11 cellular contexts compared by ENCODE assay signal in genomic region chr10:128854965-128855364, GRCh38.
DNase-seq lines count a peak whose midpoint lies in the region; ATAC-seq and TF ChIP-seq lines count a peak whose summit lies in the region.
"Had no signal": no experiment of that assay in that cellular context is flagged by ENCODE, and none has a peak within 500 bp of the region (broad histone marks: within the 10 kb centered on the region; RNA-seq: fewer than 3 reads in every experiment).

No MANE protein-coding gene starts in this region.

- no peak overlapping the region for H4K8ac ChIP-seq in trophoblast cell (ENCODE audit: low read depth, low read length)

- no peak overlapping the region for H4K12ac ChIP-seq in trophoblast cell (ENCODE audit: low read depth, low read length)

- intact Hi-C loops in upper lobe of right lung (cut with DNase I), result no loop called here

- H2AFZ ChIP-seq in trophoblast cell (ENCODE audit: insufficient read depth, low read length, poor library complexity), result no peak overlapping the region

- H3K27ac ChIP-seq in gastroesophageal sphincter (peak overlapping the region in 3 of 4 donors; percentile 48 to 64 (median 52)), upper lobe of right lung (no peak overlapping the region), trophoblast cell (ENCODE audit: low read depth, low read length) (no peak overlapping the region)
- H3K27ac ChIP-seq: 22Rv1 had no signal

- no peaks in the 10 kb centered on the region for H3K79me1 ChIP-seq in trophoblast cell (ENCODE audit: low read length)

- peak; percentile 35 for DNase-seq in DMS 273 (lab: John Stamatoyannopoulos, UW; ENCODE audit: unreplicated experiment)
- no peak for DNase-seq in DMS 273 treated with DMSO at 0.1 percent for 48 hours (lab: John Stamatoyannopoulos, UW)
- DNase-seq in mucosa of gallbladder (ENCODE audit: low spot score), result peak; percentile 87
- peak; percentile 86 for DNase-seq in upper lobe of right lung
- DNase-seq in trophoblast cell, result no peak
- DNase-seq in foreskin melanocyte, result no peak
- no peak for DNase-seq in stimulated activated CD4-positive, alpha-beta T cell treated with anti-CD3 and anti-CD28 coated beads, Interleukin-2, amount 100 ng/mL, for 48 hours
- DNase-seq: activated CD4-positive, alpha-beta T cell treated with anti-CD3 and anti-CD28 coated beads for 48 hours; NK-92 treated with Interleukin-12 subunit alpha and Interleukin-12 subunit beta, amount 100 ng/mL, for 24 hours had no signal

- ATAC-seq in gastroesophageal sphincter, result peak; percentile 85
- peak; percentile 92 for ATAC-seq in upper lobe of right lung

- H3K18ac ChIP-seq in trophoblast cell (ENCODE audit: low read length), result no peak overlapping the region

- H2BK12ac ChIP-seq in trophoblast cell (ENCODE audit: low read length), result no peak overlapping the region

- H3K4me1 ChIP-seq in gastroesophageal sphincter (peaks cover 0 to 53% (median 9%) of the 10 kb centered on the region in 3 donors), upper lobe of right lung (peaks cover 14% of the 10 kb centered on the region), trophoblast cell (ENCODE audit: control insufficient read depth in 1 of 2, insufficient read depth in 2 of 2, low read length in 2 of 2) (no peaks in the 10 kb centered on the region)

- H3K27me3 ChIP-seq in gastroesophageal sphincter (no peaks in the 10 kb centered on the region), upper lobe of right lung (no peaks in the 10 kb centered on the region), trophoblast cell (ENCODE audit: insufficient read depth, low read length) (no peaks in the 10 kb centered on the region)

- no peak overlapping the region for H2BK120ac ChIP-seq in trophoblast cell (ENCODE audit: insufficient read depth, low read length, poor library complexity)

- H3K4ac ChIP-seq in trophoblast cell (ENCODE audit: low read depth, low read length), result no peak overlapping the region

- H3K4me3 ChIP-seq in gastroesophageal sphincter, result no peak overlapping the region
- H3K4me3 ChIP-seq in upper lobe of right lung, result no peak overlapping the region
- no peak overlapping the region for H3K4me3 ChIP-seq in trophoblast cell (ENCODE audit: low read depth, low read length)

- H3K4me2 ChIP-seq in trophoblast cell (ENCODE audit: low read length), result no peak overlapping the region

- H3K23ac ChIP-seq in trophoblast cell (ENCODE audit: low read length), result no peak overlapping the region

- no peak overlapping the region for H3K9ac ChIP-seq in trophoblast cell (ENCODE audit: low read length)

- H4K91ac ChIP-seq in trophoblast cell (ENCODE audit: low read depth, low read length), result no peak overlapping the region

- TF ChIP-seq CTCF in gastroesophageal sphincter (IDR thresholded peaks at IDR 0.05), result no peak
- TF ChIP-seq CTCF in upper lobe of right lung (IDR thresholded peaks at IDR 0.05), result no peak

- no peak overlapping the region for H2BK5ac ChIP-seq in trophoblast cell (ENCODE audit: low read depth, low read length, poor library complexity)

- TF ChIP-seq EP300 in gastroesophageal sphincter (IDR thresholded peaks at IDR 0.05), result no peak

- H2AK5ac ChIP-seq in trophoblast cell (ENCODE audit: low read length), result no peak overlapping the region

- H3K9me3 ChIP-seq in gastroesophageal sphincter, result no peaks in the 10 kb centered on the region
- no peaks in the 10 kb centered on the region for H3K9me3 ChIP-seq in upper lobe of right lung
- no peaks in the 10 kb centered on the region for H3K9me3 ChIP-seq in trophoblast cell (ENCODE audit: insufficient read depth, low read depth, low read length)

- no peak overlapping the region for H3K14ac ChIP-seq in trophoblast cell (ENCODE audit: low read length)

- H3K79me2 ChIP-seq in trophoblast cell (ENCODE audit: control insufficient read depth, insufficient read depth, low read length, poor library complexity), result no peaks in the 10 kb centered on the region

- WGBS in gastroesophageal sphincter (ENCODE audit: low coverage in 1 of 2), 2 donors, result 0% methylated on average over 1 to 2 of the region's 5 CpGs
- no CpG with 5 or more reads among the region's 5 CpGs for WGBS in trophoblast cell (ENCODE audit: extremely low coverage, insufficient coverage, insufficient read length)

- no peaks in the 10 kb centered on the region for H3K36me3 ChIP-seq in gastroesophageal sphincter
- H3K36me3 ChIP-seq in upper lobe of right lung, result no peaks in the 10 kb centered on the region
- no peaks in the 10 kb centered on the region for H3K36me3 ChIP-seq in trophoblast cell (ENCODE audit: control insufficient read depth in 1 of 2, insufficient read depth in 2 of 2, low read length in 2 of 2)

- no peak for TF ChIP-seq POLR2A in gastroesophageal sphincter (IDR thresholded peaks at IDR 0.05)

Comparison
In these comparisons a context has a peak if more than half of its experiments do, and no peak if none do; other contexts are left out.
1. DNase-seq: peak in DMS 273 (single experiment), mucosa of gallbladder (single experiment) and upper lobe of right lung (single experiment); none in DMS 273 treated with DMSO at 0.1 percent for 48 hours (single experiment), trophoblast cell (0 of 2), foreskin melanocyte (single experiment) and stimulated activated CD4-positive, alpha-beta T cell treated with anti-CD3 and anti-CD28 coated beads, Interleukin-2, amount 100 ng/mL, for 48 hours (0 of 2).
2. H3K27ac ChIP-seq: peak in gastroesophageal sphincter (3 of 4); none in upper lobe of right lung (single experiment) and trophoblast cell (single experiment).